In genomic region chr3:54065551-54065950, GRCh38 we compare ENCODE assay signal across 8 cellular contexts. TPM values are rescaled to one million over a fixed set of nuclear protein-coding genes. Genes with fewer than 3 reads are reported as not detected.
"Had no signal": no experiment of that assay in that cellular context is flagged by ENCODE, and none has a peak within 500 bp of the region (broad histone marks: within the 10 kb centered on the region; RNA-seq: fewer than 3 reads in every experiment).

No MANE protein-coding gene starts in this region.

- H3K9ac ChIP-seq: GM23248 had no signal

- DNase-seq: GM23248, GOT3, H7, HFFc6 had no signal

- H3K4me3 Mint-ChIP-seq: HFFc6, IgD-negative memory B cell had no signal

- H3K4me1 Mint-ChIP-seq: IgD-negative memory B cell had no signal

- H3K4me1 ChIP-seq: HAP-1 had no signal

- H3K27ac Mint-ChIP-seq: HFFc6, IgD-negative memory B cell had no signal

- H2AFZ ChIP-seq: GM23248 had no signal

- H3K27ac ChIP-seq: GM23248, HL-60 had no signal

- H3K4me3 ChIP-seq: GM23248, HAP-1 had no signal

- H3K36me3 ChIP-seq: HAP-1 had no signal

RNA-seq across cellular contexts. Expression of gene CACNA2D3, which starts 56.8 kb away (rescaled TPM):
- total RNA-seq: HepG2 had no signal
- polyA plus RNA-seq: HepG2, IgD-negative memory B cell had no signal
